In genomic region chr6:166341464-166341863, GRCh38 we compare ENCODE assay signal across 8 cellular contexts. TPM values are rescaled to one million over a fixed set of nuclear protein-coding genes. Genes with fewer than 3 reads are reported as not detected.
A peak's percentile ranks its signal among the peaks of the same experiment; 100 is the strongest.
DNase-seq lines count a peak whose midpoint lies in the region; ATAC-seq and TF ChIP-seq lines count a peak whose summit lies in the region.

No MANE protein-coding gene starts in this region.

- peak; percentile 45 for ATAC-seq in effector memory CD8-positive, alpha-beta T cell (replicated peaks)
- no peak for ATAC-seq in GM21786 (IDR thresholded peaks at IDR 0.05; ENCODE audit: unreplicated experiment)

- no peak overlapping the region for H3K27ac ChIP-seq in OCI-LY3 (ENCODE audit: low read length)

- H4K20me1 ChIP-seq in OCI-LY3 (ENCODE audit: insufficient read depth, low read length), result peaks cover 12% of the 10 kb centered on the region

- H3K9me3 Mint-ChIP-seq in effector memory CD8-positive, alpha-beta T cell, result no peaks in the 10 kb centered on the region
- H3K9me3 Mint-ChIP-seq in osteocyte (ENCODE audit: unreplicated experiment), result no peaks in the 10 kb centered on the region

- peaks cover 16 to 17% of the 10 kb centered on the region in 2 donors for H3K4me1 Mint-ChIP-seq in effector memory CD8-positive, alpha-beta T cell (ENCODE audit: low read depth in 2 of 2)
- peaks cover 15% of the 10 kb centered on the region for H3K4me1 Mint-ChIP-seq in osteocyte (ENCODE audit: unreplicated experiment)

- peak overlapping the region; percentile 85 for H3K4me2 ChIP-seq in OCI-LY3 (ENCODE audit: low read length)

- H3K36me3 Mint-ChIP-seq in effector memory CD8-positive, alpha-beta T cell (ENCODE audit: insufficient read depth), result peaks cover 11% of the 10 kb centered on the region
- no peaks in the 10 kb centered on the region for H3K36me3 Mint-ChIP-seq in osteocyte (ENCODE audit: unreplicated experiment)

- peak overlapping the region in 1 of 2 donors; percentile 83 for H3K4me3 Mint-ChIP-seq in effector memory CD8-positive, alpha-beta T cell
- H3K4me3 Mint-ChIP-seq in osteocyte (ENCODE audit: unreplicated experiment), result peak overlapping the region; percentile 94

- H3K4me3 ChIP-seq in OCI-LY3 (ENCODE audit: low read length), result peak overlapping the region; percentile 100

- H2AFZ ChIP-seq in OCI-LY3 (ENCODE audit: low read depth, low read length), result no peak overlapping the region

- no peaks in the 10 kb centered on the region for H3K27me3 ChIP-seq in OCI-LY3 (ENCODE audit: low read depth, low read length)

- no peak for TF ChIP-seq CTCF in OCI-LY3 (IDR thresholded peaks at IDR 0.05; ENCODE audit: low read depth, low read length)
- TF ChIP-seq CTCF in osteocyte (IDR thresholded peaks at IDR 0.05), result no peak

- H3K79me2 ChIP-seq in OCI-LY3 (ENCODE audit: low read length), result peaks cover 65% of the 10 kb centered on the region

- H3K36me3 ChIP-seq in ES-I3 (ENCODE audit: insufficient read depth, low read length), result no peaks in the 10 kb centered on the region
- H3K36me3 ChIP-seq in OCI-LY3 (replicated peaks; ENCODE audit: low read depth, low read length), result peaks cover 2% of the 10 kb centered on the region

- H3K27me3 Mint-ChIP-seq in effector memory CD8-positive, alpha-beta T cell, result no peaks in the 10 kb centered on the region
- peaks cover 5% of the 10 kb centered on the region for H3K27me3 Mint-ChIP-seq in osteocyte (ENCODE audit: unreplicated experiment)

- DNase-seq in effector memory CD8-positive, alpha-beta T cell, result no peak
- DNase-seq in osteocyte (ENCODE audit: extremely low spot score, unreplicated experiment), result no peak
- DNase-seq in GM19238 (ENCODE audit: insufficient read length, low spot score), result no peak
- DNase-seq in NCI-H2227 (lab: John Stamatoyannopoulos, UW; ENCODE audit: unreplicated experiment), result no peak
- no peak for DNase-seq in epidermal melanocyte (ENCODE audit: insufficient read length, low spot score)

- H3K27ac Mint-ChIP-seq in effector memory CD8-positive, alpha-beta T cell, result peak overlapping the region; percentile 87 to 88
- H3K27ac Mint-ChIP-seq in osteocyte (ENCODE audit: unreplicated experiment), result peak overlapping the region; percentile 80

- no peaks in the 10 kb centered on the region for H3K9me3 ChIP-seq in ES-I3 (ENCODE audit: control insufficient read depth, insufficient read depth, low read length)
- H3K9me3 ChIP-seq in OCI-LY3 (ENCODE audit: insufficient read depth, low read length), result no peaks in the 10 kb centered on the region

- H3K9ac ChIP-seq in ES-I3 (ENCODE audit: low read depth, low read length) (peak overlapping the region; percentile 97), OCI-LY3 (ENCODE audit: low read length) (peak overlapping the region; percentile 97)

- H3K4me1 ChIP-seq in ES-I3 (ENCODE audit: insufficient read depth, low read length), result peaks cover 6% of the 10 kb centered on the region; the same call in 1 of the 2 replicates
- H3K4me1 ChIP-seq in OCI-LY3 (ENCODE audit: low read length), result peaks cover 16% of the 10 kb centered on the region

RNA-seq across cellular contexts. Expression of gene SFT2D1, which starts 0.9 kb away (rescaled TPM):
- 30.8 and 34.0 TPM in 2 replicates for total RNA-seq in osteocyte

RNA-seq across cellular contexts. Expression of gene PRR18, which starts 33.3 kb away (rescaled TPM):
- not detected in 2 replicates for total RNA-seq in osteocyte

RNA-seq across cellular contexts. Expression of gene MPC1, which starts 41.3 kb away (rescaled TPM):
- total RNA-seq in osteocyte, result 27.7 and 29.1 TPM in 2 replicates
